ENCODE assay signal across 20 cellular contexts in the genomic region with DNA sequence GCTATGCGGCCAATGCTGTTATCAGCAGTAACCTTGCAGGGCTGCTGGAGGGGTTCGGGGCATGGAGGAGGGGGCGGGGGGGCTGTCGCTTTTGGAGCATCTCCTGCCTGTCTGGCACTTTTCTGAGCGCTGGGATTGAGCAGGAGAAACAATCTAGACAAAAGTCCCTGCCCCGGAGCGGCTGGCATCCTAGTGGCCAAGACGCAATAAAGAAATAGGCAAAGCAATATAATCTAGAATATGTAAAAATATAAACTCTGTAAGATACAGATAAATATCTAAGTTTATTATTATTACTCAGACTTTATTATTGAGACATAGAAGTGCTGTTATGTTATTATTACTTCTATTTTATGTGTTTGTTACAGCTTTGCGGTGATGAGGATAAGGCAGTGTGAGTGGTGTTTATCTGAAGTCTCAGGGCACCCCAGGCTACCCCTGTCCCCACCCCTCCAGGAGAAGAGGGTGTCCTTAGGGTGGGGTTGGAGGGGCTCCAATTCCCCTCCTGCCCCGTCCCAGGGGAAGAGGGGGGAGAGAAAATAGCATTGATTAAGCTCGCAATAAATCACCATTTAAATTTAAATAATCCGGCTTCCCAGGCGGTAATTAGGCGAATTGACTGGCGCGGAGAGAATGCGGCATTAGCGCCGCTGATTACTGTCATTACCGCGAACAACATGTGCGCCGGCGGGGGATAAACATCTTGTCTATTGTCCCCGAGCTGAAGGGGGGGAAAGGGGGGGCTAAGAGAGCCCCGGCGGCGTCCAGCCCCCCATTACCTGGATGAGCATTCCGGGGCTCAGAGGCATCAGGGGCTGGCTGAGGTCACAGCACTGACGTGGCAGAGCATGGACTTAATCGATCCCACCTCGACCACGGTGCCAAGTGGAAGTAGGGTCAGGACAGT. TPM values are rescaled to one million over a fixed set of nuclear protein-coding genes. Genes with fewer than 3 reads are reported as not detected.
A peak's percentile ranks its signal among the peaks of the same experiment; 100 is the strongest.
DNase-seq lines count a peak whose midpoint lies in the region; ATAC-seq, FAIRE-seq and TF ChIP-seq lines count a peak whose summit lies in the region.
"Had no signal": no experiment of that assay in that cellular context is flagged by ENCODE, and none has a peak within 500 bp of the region (broad histone marks: within the 10 kb centered on the region; RNA-seq: fewer than 3 reads in every experiment).

No MANE protein-coding gene starts in this region.

- in situ Hi-C loops in HepG2 (cut with HindIII; ENCODE audit: extremely low pct_ligation_motif_present, low pct_unique_long_range_greater_than_20kb) (loop anchor here (10.0 kb wide), 1 partner anchor 102 kb away; no protein-coding TSS in a partner anchor), mammary epithelial cell (cut with MboI; ENCODE audit: low sequenced_read_pairs in 2 of 2) (no loop called here)

- no peaks in the 10 kb centered on the region for H3K9me3 ChIP-seq in right lobe of liver
- no peaks in the 10 kb centered on the region for H3K9me3 ChIP-seq in HepG2 (ENCODE audit: low read length)
- H3K9me3 ChIP-seq in endothelial cell of umbilical vein (replicated peaks; ENCODE audit: control insufficient read depth, insufficient read depth, low read length), result no peaks in the 10 kb centered on the region
- no peaks in the 10 kb centered on the region for H3K9me3 ChIP-seq in BE2C
- no peaks in the 10 kb centered on the region for H3K9me3 ChIP-seq in mammary epithelial cell (replicated peaks; ENCODE audit: insufficient read depth, low read length)
- H3K9me3 ChIP-seq: body of pancreas, vagina had no signal

- TF ChIP-seq RAD21 in HepG2 (CRISPR knock-in tag; IDR thresholded peaks at IDR 0.05), result no peak

- H3K27ac ChIP-seq in right lobe of liver, result no peak overlapping the region
- H3K27ac ChIP-seq in HepG2 (ENCODE audit: extremely low read length, insufficient read depth, low read length), result no peak overlapping the region
- H3K27ac ChIP-seq in endothelial cell of umbilical vein (ENCODE audit: insufficient read depth, low read depth, low read length), result no peak overlapping the region
- H3K27ac ChIP-seq in mammary epithelial cell (ENCODE audit: insufficient read depth, low read depth, low read length), result no peak overlapping the region
- H3K27ac ChIP-seq: body of pancreas, dorsolateral prefrontal cortex, vagina, VCaP had no signal

- H3K27me3 ChIP-seq in right lobe of liver, result peaks cover 0 to 21% of the 10 kb centered on the region in 2 donors
- peaks cover 1 to 11% of the 10 kb centered on the region in 2 experiments; a peak in 1 of 5 replicates for H3K27me3 ChIP-seq in HepG2 (ENCODE audit: control insufficient read depth in 1 of 2, insufficient read depth in 2 of 2, low read length in 2 of 2)
- peaks cover 38 to 48% of the 10 kb centered on the region in 2 experiments for H3K27me3 ChIP-seq in endothelial cell of umbilical vein (ENCODE audit: control insufficient read depth in 2 of 2, insufficient read depth in 2 of 2, low read length in 2 of 2)
- H3K27me3 ChIP-seq in BE2C, result peaks cover 72% of the 10 kb centered on the region
- H3K27me3 ChIP-seq in mammary epithelial cell (ENCODE audit: insufficient read depth, low read length), result peaks cover 39% of the 10 kb centered on the region

- H3K79me2 ChIP-seq in HepG2 (ENCODE audit: insufficient read depth, low read length), result no peaks in the 10 kb centered on the region
- no peaks in the 10 kb centered on the region for H3K79me2 ChIP-seq in endothelial cell of umbilical vein (ENCODE audit: control insufficient read depth, insufficient read depth, low read length)
- H3K79me2 ChIP-seq in mammary epithelial cell (ENCODE audit: insufficient read depth, low read length), result no peaks in the 10 kb centered on the region

- H3K9ac ChIP-seq in HepG2 (ENCODE audit: insufficient read depth, low read depth, low read length), result no peak overlapping the region
- no peak overlapping the region for H3K9ac ChIP-seq in endothelial cell of umbilical vein (replicated peaks; ENCODE audit: extremely low read depth, insufficient read depth, low read length)
- no peak overlapping the region for H3K9ac ChIP-seq in mammary epithelial cell (ENCODE audit: insufficient read depth, low read length)

- no peak for FAIRE-seq in HepG2 (lab: Jason Lieb, UNC)
- FAIRE-seq in endothelial cell of umbilical vein (lab: Jason Lieb, UNC), result no peak

- DNase-seq in right lobe of liver (no peak), HepG2 (ENCODE audit: low spot score) (no peak), NCI-H69 (lab: John Stamatoyannopoulos, UW) (peak; percentile 84), endothelial cell of umbilical vein (ENCODE audit: low read depth, low spot score) (no peak), amniotic stem cell (lab: John Stamatoyannopoulos, UW) (no peak), BE2C (no peak), mammary epithelial cell (no peak)
- DNase-seq: activated CD8-positive, alpha-beta memory T cell treated with anti-CD3 and anti-CD28 coated beads, Interleukin-2, amount 10 ng/mL, durations not matched to agents 7 days and 5 days; activated naive CD4-positive, alpha-beta T cell; body of pancreas; DMS153; dorsolateral prefrontal cortex; HCEC 1CT; hypothalamus; NCI-H1930; nephron progenitor cell; stimulated activated naive CD4-positive, alpha-beta T cell had no signal

- peaks cover 0 to 19% (median 2%) of the 10 kb centered on the region in 4 donors for H3K4me1 ChIP-seq in right lobe of liver
- H3K4me1 ChIP-seq in HepG2 (ENCODE audit: insufficient read depth, low read length), result peaks cover 24% of the 10 kb centered on the region
- peaks cover 17% of the 10 kb centered on the region for H3K4me1 ChIP-seq in endothelial cell of umbilical vein (ENCODE audit: control insufficient read depth, extremely low read depth, insufficient read depth, low read length)
- no peaks in the 10 kb centered on the region; the same call in 1 of the 2 replicates for H3K4me1 ChIP-seq in BE2C
- peaks cover 19% of the 10 kb centered on the region for H3K4me1 ChIP-seq in mammary epithelial cell (ENCODE audit: insufficient read depth, low read length)

- TF ChIP-seq CTCF in right lobe of liver (IDR thresholded peaks at IDR 0.05), result no peak
- TF ChIP-seq CTCF in HepG2 (CRISPR knock-in tag; IDR thresholded peaks at IDR 0.05), result no peak
- no peak for TF ChIP-seq CTCF in endothelial cell of umbilical vein (IDR thresholded peaks at IDR 0.05; ENCODE audit: extremely low read depth in 1 of 2, insufficient read depth in 1 of 2, low read depth in 1 of 2, low read length in 2 of 2)
- no peak for TF ChIP-seq CTCF in BE2C (IDR thresholded peaks at IDR 0.05; ENCODE audit: low read depth, low read length)
- TF ChIP-seq CTCF in mammary epithelial cell (conservative IDR thresholded peaks at IDR 0.05 in 1 of 2, IDR thresholded peaks at IDR 0.05 in 1 of 2; ENCODE audit: extremely low read depth in 1 of 2, insufficient read depth in 1 of 2, low read depth in 1 of 2, low read length in 2 of 2), result no peak

- H4K20me1 ChIP-seq in HepG2 (ENCODE audit: insufficient read depth, low read length), result no peaks in the 10 kb centered on the region
- H4K20me1 ChIP-seq in endothelial cell of umbilical vein (replicated peaks; ENCODE audit: control insufficient read depth, extremely low read depth, insufficient read depth, low read length), result no peaks in the 10 kb centered on the region
- no peaks in the 10 kb centered on the region for H4K20me1 ChIP-seq in mammary epithelial cell (ENCODE audit: insufficient read depth, low read length)

- H3K4me3 ChIP-seq in right lobe of liver, result no peak overlapping the region
- H3K4me3 ChIP-seq in HepG2 (replicated peaks in 1 of 3; ENCODE audit: insufficient read depth in 1 of 3, low read depth in 2 of 3, low read length in 3 of 3), result no peak overlapping the region
- H3K4me3 ChIP-seq in endothelial cell of umbilical vein (replicated peaks in 1 of 3; ENCODE audit: insufficient read depth in 1 of 3, low read depth in 1 of 3, low read length in 3 of 3), result no peak overlapping the region
- no peak overlapping the region for H3K4me3 ChIP-seq in BE2C (ENCODE audit: low read depth, low read length)
- no peak overlapping the region for H3K4me3 ChIP-seq in mammary epithelial cell (replicated peaks in 1 of 3; ENCODE audit: insufficient read depth in 1 of 3, low read depth in 2 of 3, low read length in 3 of 3)
- H3K4me3 ChIP-seq: body of pancreas, vagina had no signal

- dilution Hi-C loops in endothelial cell of umbilical vein (cut with MboI; ENCODE audit: extremely low pct_ligation_motif_present, low sequenced_read_pairs) (no loop called here), mammary epithelial cell (cut with HindIII; ENCODE audit: low sequenced_read_pairs) (loop anchor here (5.0 kb wide), 1 partner anchor 80 kb away; no protein-coding TSS in a partner anchor)

- no peak overlapping the region for H3K4me2 ChIP-seq in HepG2 (ENCODE audit: low read depth, low read length)
- H3K4me2 ChIP-seq in endothelial cell of umbilical vein (ENCODE audit: insufficient read depth, low read length), result no peak overlapping the region
- H3K4me2 ChIP-seq in mammary epithelial cell (ENCODE audit: insufficient read depth, low read depth, low read length), result no peak overlapping the region

- POLR2A ChIA-PET in HepG2 (lab: Yijun Ruan, JAX), result no interaction called here
- POLR2A ChIA-PET in endothelial cell of umbilical vein (lab: Charles Lee), result no interaction called here

- WGBS in right lobe of liver (ENCODE audit: insufficient coverage, low coverage, low lambda C conversion rate, missing lambda C conversion rate), result 8% methylated on average over 30 of the region's 33 CpGs
- WGBS in HepG2 (ENCODE audit: low lambda C conversion rate), result 76% methylated on average over 33 of the region's 33 CpGs
- WGBS in mammary epithelial cell (ENCODE audit: low coverage, missing lambda C conversion rate), result 11% methylated on average over 30 of the region's 33 CpGs

- no peaks in the 10 kb centered on the region for H3K9me1 ChIP-seq in endothelial cell of umbilical vein (replicated peaks; ENCODE audit: control insufficient read depth, extremely low read depth, insufficient read depth, low read length)

- TF ChIP-seq POLR2A in right lobe of liver (IDR thresholded peaks at IDR 0.05) (no peak), HepG2 (IDR thresholded peaks at IDR 0.05; ENCODE audit: insufficient read depth in 1 of 2, low read depth in 2 of 2, low read length in 2 of 2) (no peak), endothelial cell of umbilical vein (IDR thresholded peaks at IDR 0.05; ENCODE audit: low read depth, low read length) (no peak)

- CTCF ChIA-PET in HepG2 (lab: Yijun Ruan, JAX; ENCODE audit: low intra/inter-chr PET ratio, low total read pairs) (no interaction called here), endothelial cell of umbilical vein (lab: Charles Lee) (interaction anchor here (0.8 to 3.5 kb wide), 5 partner anchors 10 to 85 kb away, joined by 3 to 29 read pairs (median 4); no protein-coding TSS in a partner anchor), mammary epithelial cell (lab: Charles Lee; ENCODE audit: low non-redundant PET) (no interaction called here)

- TF ChIP-seq EP300 in HepG2 (IDR thresholded peaks at IDR 0.05; ENCODE audit: low read depth in 2 of 2, low read length in 2 of 2) (no peak), HepG2 (CRISPR knock-in tag; IDR thresholded peaks at IDR 0.05; ENCODE audit: borderline replicate concordance) (no peak)

- ATAC-seq in right lobe of liver, result peak; percentile 20 to 48 (median 32)
- ATAC-seq in HepG2, result no peak
- no peak for ATAC-seq in GM19455 (IDR thresholded peaks at IDR 0.05; ENCODE audit: unreplicated experiment)
- ATAC-seq: activated CD8-positive, alpha-beta memory T cell treated with anti-CD3 and anti-CD28 coated beads, Interleukin-2, amount 10 ng/mL, durations not matched to agents 7 days and 5 days; body of pancreas had no signal

- no peak overlapping the region for H2AFZ ChIP-seq in HepG2 (ENCODE audit: low read length)
- H2AFZ ChIP-seq in endothelial cell of umbilical vein (ENCODE audit: low read depth, low read length), result no peak overlapping the region
- no peak overlapping the region for H2AFZ ChIP-seq in mammary epithelial cell (ENCODE audit: low read depth, low read length)

- H3K36me3 ChIP-seq in right lobe of liver, result no peaks in the 10 kb centered on the region
- no peaks in the 10 kb centered on the region for H3K36me3 ChIP-seq in HepG2 (replicated peaks in 1 of 2; ENCODE audit: control insufficient read depth in 1 of 2, insufficient read depth in 2 of 2, low read length in 2 of 2)
- H3K36me3 ChIP-seq in endothelial cell of umbilical vein (ENCODE audit: control insufficient read depth in 2 of 2, extremely low read depth in 1 of 2, insufficient read depth in 2 of 2, low read length in 2 of 2), result no peaks in the 10 kb centered on the region
- H3K36me3 ChIP-seq in BE2C, result no peaks in the 10 kb centered on the region
- H3K36me3 ChIP-seq in mammary epithelial cell (ENCODE audit: insufficient read depth, low read length), result no peaks in the 10 kb centered on the region
- H3K36me3 ChIP-seq: vagina had no signal

- intact Hi-C loops in right lobe of liver (cut with DNase I) (no loop called here), HepG2 (cut with micrococcal nuclease; ENCODE audit: unreplicated experiment) (no loop called here), endothelial cell of umbilical vein (cut with micrococcal nuclease) (no loop called here), mammary epithelial cell (cut with micrococcal nuclease) (no loop called here)

- BruUV-seq in HepG2 (replicated peaks; lab: Mats Ljungman, UMichigan) (no TSS peak), endothelial cell of umbilical vein (replicated peaks; lab: Mats Ljungman, UMichigan) (no TSS peak), mammary epithelial cell (replicated peaks; lab: Mats Ljungman, UMichigan) (no TSS peak)

RNA-seq across cellular contexts. Expression of a gene that starts 3.2 kb away (rescaled TPM):
- 1 to 10 TPM in 2 of 6 experiments, not detected in 4; 1.3 to 1.7 TPM for total RNA-seq in right lobe of liver
- total RNA-seq in HepG2 (2016; rRNA removed; fragmentation: Illumina TruSeq; extraction: Trizol), result 0.29 and 0.35 TPM in 2 replicates
- total RNA-seq in HepG2 (2016; cell fraction: cytosol; rRNA removed; fragmentation: Illumina TruSeq; extraction: Trizol; ENCODE audit: low read depth), result 0.26 and 0.51 TPM in 2 replicates
- 0.16 and 0.30 TPM in 2 replicates for total RNA-seq in HepG2 (2016; cell fraction: insoluble cytoplasmic fraction; rRNA removed; fragmentation: Illumina TruSeq; extraction: Trizol)
- total RNA-seq in HepG2 (2016; cell fraction: membrane; rRNA removed; fragmentation: Illumina TruSeq; extraction: Trizol), result 0.59 and 0.76 TPM in 2 replicates
- not detected in 2 replicates for total RNA-seq in HepG2 (2016; cell fraction: nucleus; rRNA removed; fragmentation: Illumina TruSeq; extraction: Trizol)
- polyA plus RNA-seq in HepG2 (2011; rRNA removed), result 2.9 and 3.9 TPM in 2 replicates
- polyA plus RNA-seq in HepG2 (2011; cell fraction: cytosol; rRNA removed), result 2.3 and 4.0 TPM in 2 replicates
- 13.1 and 15.5 TPM in 2 replicates for polyA plus RNA-seq in HepG2 (2011; cell fraction: nucleus; rRNA removed)
- polyA plus RNA-seq in HepG2 (2012), result 1.2 and 2.2 TPM in 2 replicates
- polyA plus RNA-seq in HepG2 (2016; cell fraction: cytosol; fragmentation: Illumina TruSeq; extraction: Trizol; ENCODE audit: low read depth), result 0.76 and 1.1 TPM in 2 replicates
- polyA plus RNA-seq in HepG2 (2016; cell fraction: insoluble cytoplasmic fraction; fragmentation: Illumina TruSeq; extraction: Trizol; ENCODE audit: low read depth), result 0.19 and 0.53 TPM in 2 replicates
- 0.69 and 1.1 TPM in 2 replicates for polyA plus RNA-seq in HepG2 (2016; cell fraction: membrane; fragmentation: Illumina TruSeq; extraction: Trizol; ENCODE audit: low read depth)
- 1.2 TPM in 1 of 2 replicates, not detected in the other for polyA plus RNA-seq in HepG2 (2016; cell fraction: nucleus; fragmentation: Illumina TruSeq; extraction: Trizol; ENCODE audit: insufficient read depth, low read depth)
- polyA minus RNA-seq in HepG2 (2011; rRNA and poly(A)+ RNA removed; ENCODE audit: low replicate concordance), result 0.70 and 4.4 TPM in 2 replicates
- 1.1 and 2.8 TPM in 2 replicates for polyA minus RNA-seq in HepG2 (2011; cell fraction: cytosol; rRNA and poly(A)+ RNA removed)
- polyA minus RNA-seq in HepG2 (2011; cell fraction: nucleus; rRNA and poly(A)+ RNA removed), result 0.99 and 1.8 TPM in 2 replicates
- total RNA-seq in endothelial cell of umbilical vein, result 0.62 TPM in 1 of 2 replicates, not detected in the other
- 0.18 and 0.40 TPM in 2 replicates for polyA plus RNA-seq in endothelial cell of umbilical vein
- 0.13 and 0.24 TPM in 2 replicates for polyA plus RNA-seq in endothelial cell of umbilical vein (2011; cell fraction: cytosol; rRNA removed)
- polyA plus RNA-seq in endothelial cell of umbilical vein (2011; cell fraction: nucleus; rRNA removed), result 0.20 and 0.24 TPM in 2 replicates
- polyA plus RNA-seq in endothelial cell of umbilical vein (2012), result 0.20 and 0.67 TPM in 2 replicates
- polyA minus RNA-seq in endothelial cell of umbilical vein, result not detected in 2 replicates
- polyA minus RNA-seq in endothelial cell of umbilical vein (2011; cell fraction: cytosol; rRNA and poly(A)+ RNA removed), result 1.5 TPM
- polyA minus RNA-seq in endothelial cell of umbilical vein (2011; cell fraction: nucleus; rRNA and poly(A)+ RNA removed), result not detected in 2 replicates
- polyA plus RNA-seq in BE2C (2012; ENCODE audit: insufficient read depth, insufficient read length, low read depth), result 1.4 TPM
- total RNA-seq in mammary epithelial cell, result under 1 TPM; 0.67 to 0.71 TPM
- polyA plus RNA-seq in mammary epithelial cell, result 0.39 TPM
- polyA minus RNA-seq in mammary epithelial cell, result not detected
- total RNA-seq: body of pancreas had no signal

RNA-seq across cellular contexts. Expression of a gene that starts 25.6 kb away (rescaled TPM):
- total RNA-seq in right lobe of liver, result 10 to 100 TPM; 12.3 to 37.0 (median 17.2) TPM
- total RNA-seq in HepG2 (2016; rRNA removed; fragmentation: Illumina TruSeq; extraction: Trizol), result 18.0 and 26.7 TPM in 2 replicates
- 44.8 and 45.5 TPM in 2 replicates for total RNA-seq in HepG2 (2016; cell fraction: cytosol; rRNA removed; fragmentation: Illumina TruSeq; extraction: Trizol; ENCODE audit: low read depth)
- total RNA-seq in HepG2 (2016; cell fraction: insoluble cytoplasmic fraction; rRNA removed; fragmentation: Illumina TruSeq; extraction: Trizol), result 18.4 and 20.4 TPM in 2 replicates
- total RNA-seq in HepG2 (2016; cell fraction: membrane; rRNA removed; fragmentation: Illumina TruSeq; extraction: Trizol), result 36.3 and 50.1 TPM in 2 replicates
- total RNA-seq in HepG2 (2016; cell fraction: nucleus; rRNA removed; fragmentation: Illumina TruSeq; extraction: Trizol), result 6.1 and 8.2 TPM in 2 replicates
- polyA plus RNA-seq in HepG2 (2011; rRNA removed), result 5.2 and 7.0 TPM in 2 replicates
- 9.2 and 27.5 TPM in 2 replicates for polyA plus RNA-seq in HepG2 (2011; cell fraction: cytosol; rRNA removed)
- 8.8 and 9.4 TPM in 2 replicates for polyA plus RNA-seq in HepG2 (2011; cell fraction: nucleus; rRNA removed)
- 2.5 and 4.4 TPM in 2 replicates for polyA plus RNA-seq in HepG2 (2012)
- polyA plus RNA-seq in HepG2 (2016; cell fraction: cytosol; fragmentation: Illumina TruSeq; extraction: Trizol; ENCODE audit: low read depth), result 46.7 and 50.4 TPM in 2 replicates
- polyA plus RNA-seq in HepG2 (2016; cell fraction: insoluble cytoplasmic fraction; fragmentation: Illumina TruSeq; extraction: Trizol; ENCODE audit: low read depth), result 13.9 and 21.8 TPM in 2 replicates
- 29.2 and 30.8 TPM in 2 replicates for polyA plus RNA-seq in HepG2 (2016; cell fraction: membrane; fragmentation: Illumina TruSeq; extraction: Trizol; ENCODE audit: low read depth)
- 13.4 and 18.2 TPM in 2 replicates for polyA plus RNA-seq in HepG2 (2016; cell fraction: nucleus; fragmentation: Illumina TruSeq; extraction: Trizol; ENCODE audit: insufficient read depth, low read depth)
- 9.5 and 9.9 TPM in 2 replicates for polyA minus RNA-seq in HepG2 (2011; rRNA and poly(A)+ RNA removed; ENCODE audit: low replicate concordance)
- 3.5 and 4.8 TPM in 2 replicates for polyA minus RNA-seq in HepG2 (2011; cell fraction: cytosol; rRNA and poly(A)+ RNA removed)
- 1.1 and 2.2 TPM in 2 replicates for polyA minus RNA-seq in HepG2 (2011; cell fraction: nucleus; rRNA and poly(A)+ RNA removed)
- total RNA-seq in endothelial cell of umbilical vein, result 40.4 and 43.1 TPM in 2 replicates
- 79.9 and 103 TPM in 2 replicates for polyA plus RNA-seq in endothelial cell of umbilical vein
- 23.0 and 33.0 TPM in 2 replicates for polyA plus RNA-seq in endothelial cell of umbilical vein (2011; cell fraction: cytosol; rRNA removed)
- polyA plus RNA-seq in endothelial cell of umbilical vein (2011; cell fraction: nucleus; rRNA removed), result 7.4 and 9.2 TPM in 2 replicates
- 13.1 and 28.1 TPM in 2 replicates for polyA plus RNA-seq in endothelial cell of umbilical vein (2012)
- polyA minus RNA-seq in endothelial cell of umbilical vein, result 3.7 and 4.3 TPM in 2 replicates
- polyA minus RNA-seq in endothelial cell of umbilical vein (2011; cell fraction: cytosol; rRNA and poly(A)+ RNA removed), result 31.9 TPM
- polyA minus RNA-seq in endothelial cell of umbilical vein (2011; cell fraction: nucleus; rRNA and poly(A)+ RNA removed), result 1.8 and 3.9 TPM in 2 replicates
- 137 TPM for polyA plus RNA-seq in BE2C (2012; ENCODE audit: insufficient read depth, insufficient read length, low read depth)
- 10 to 100 TPM; 11.7 to 32.1 TPM for total RNA-seq in mammary epithelial cell
- polyA plus RNA-seq in mammary epithelial cell, result 23.0 TPM
- polyA minus RNA-seq in mammary epithelial cell, result not detected

Comparison
In these comparisons a context has a peak if more than half of its experiments do, and no peak if none do; other contexts are left out.
1. ATAC-seq: peak in right lobe of liver (4 of 4); none in HepG2 (single experiment) and GM19455 (single experiment).